Comparison of ENCODE assay signal across 7 cellular contexts in the genomic region with DNA sequence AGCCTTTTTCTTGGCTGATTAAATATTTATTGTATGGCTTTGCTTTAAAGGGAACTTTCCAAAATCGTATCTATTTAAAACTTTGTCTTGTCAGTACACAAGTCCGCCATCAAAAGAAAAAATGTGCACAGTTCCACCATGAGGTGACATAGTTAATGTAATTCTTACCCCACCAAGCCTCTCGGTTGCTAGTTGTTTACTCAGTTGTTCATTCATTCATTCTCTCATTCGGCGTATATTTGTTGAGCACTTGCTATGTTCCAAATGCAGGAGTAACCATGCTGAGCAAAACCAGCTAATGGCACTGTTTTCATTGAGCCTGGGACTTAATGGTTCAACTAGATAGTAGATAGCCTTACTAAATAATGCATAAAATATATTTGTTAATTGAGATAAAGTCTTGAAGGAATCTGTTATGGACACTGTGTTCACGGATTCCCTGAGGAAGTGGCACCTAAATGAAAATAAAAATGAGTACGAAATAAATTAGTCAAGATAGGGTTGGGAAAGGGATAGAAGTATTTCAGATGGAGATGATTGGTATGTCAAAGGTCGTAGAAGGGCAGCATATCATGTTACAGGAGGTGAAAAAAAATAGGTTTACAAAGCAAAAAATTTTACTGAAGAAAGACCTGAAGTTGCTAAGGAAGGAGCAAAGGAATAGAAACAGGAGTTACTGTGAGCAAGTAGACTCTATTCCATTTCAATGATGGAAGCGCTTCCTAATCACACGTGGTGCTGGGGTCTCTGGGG. TPM values are rescaled to one million over a fixed set of nuclear protein-coding genes. Genes with fewer than 3 reads are reported as not detected.
A peak's percentile ranks its signal among the peaks of the same experiment; 100 is the strongest.
DNase-seq lines count a peak whose midpoint lies in the region; ATAC-seq and TF ChIP-seq lines count a peak whose summit lies in the region.

No MANE protein-coding gene starts in this region.

- peaks cover 7% of the 10 kb centered on the region for H3K36me3 Mint-ChIP-seq in activated CD8-positive, alpha-beta T cell treated with anti-CD3 and anti-CD28 coated beads for 36 hours (ENCODE audit: low read depth)

- H3K4me3 Mint-ChIP-seq in activated CD8-positive, alpha-beta T cell treated with anti-CD3 and anti-CD28 coated beads for 36 hours = peak overlapping the region; percentile 93
- H3K4me3 Mint-ChIP-seq in stimulated activated naive CD8-positive, alpha-beta T cell treated with anti-CD3 and anti-CD28 coated beads, Interleukin-15, amount 100 ng/mL, for 72 hours = peak overlapping the region; percentile 82 to 93

- POLR2A ChIA-PET in activated CD8-positive, alpha-beta T cell treated with anti-CD3 and anti-CD28 coated beads for 36 hours (lab: Charles Lee) = interaction anchor here (1.6 to 3.0 kb wide), 2 partner anchors 18 to 22 kb away, joined by 4 to 29 read pairs; partner anchors contain the start of gene EXOSC3

- H3K9me3 ChIP-seq in iPS-18a (ENCODE audit: control insufficient read depth, low read depth, low read length) = no peaks in the 10 kb centered on the region

- TF ChIP-seq CTCF in HL-60 (IDR thresholded peaks at IDR 0.05; ENCODE audit: insufficient read depth, low read length) = no peak
- no peak for TF ChIP-seq CTCF in activated CD8-positive, alpha-beta T cell treated with anti-CD3 and anti-CD28 coated beads for 36 hours (IDR thresholded peaks at IDR 0.05)

- no peaks in the 10 kb centered on the region for H3K27me3 ChIP-seq in HL-60 (ENCODE audit: insufficient read depth, poor library complexity, severe bottlenecking)
- no peaks in the 10 kb centered on the region for H3K27me3 ChIP-seq in iPS-18a (ENCODE audit: control insufficient read depth, insufficient read depth, low read length)

- CTCF ChIA-PET in activated CD8-positive, alpha-beta T cell treated with anti-CD3 and anti-CD28 coated beads for 36 hours (lab: Charles Lee) = no interaction called here

- H3K27ac ChIP-seq in HL-60 (replicated peaks) (peak overlapping the region; percentile 82), iPS-18a (ENCODE audit: low read length) (no peak overlapping the region)

- DNase-seq in HL-60 (ENCODE audit: low read depth in 1 of 2, low spot score in 1 of 2) = no peak
- no peak for DNase-seq in activated CD8-positive, alpha-beta T cell treated with anti-CD3 and anti-CD28 coated beads for 36 hours
- DNase-seq in stimulated activated naive CD8-positive, alpha-beta T cell treated with anti-CD3 and anti-CD28 coated beads, Interleukin-15, amount 100 ng/mL, for 72 hours = no peak
- no peak for DNase-seq in COLO668 (lab: John Stamatoyannopoulos, UW; ENCODE audit: unreplicated experiment)
- DNase-seq in activated CD4-positive, CD25-positive, alpha-beta regulatory T cell (lab: John Stamatoyannopoulos, UW) = no peak

- no peaks in the 10 kb centered on the region for H3K9me3 Mint-ChIP-seq in activated CD8-positive, alpha-beta T cell treated with anti-CD3 and anti-CD28 coated beads for 36 hours
- no peaks in the 10 kb centered on the region for H3K9me3 Mint-ChIP-seq in stimulated activated naive CD8-positive, alpha-beta T cell treated with anti-CD3 and anti-CD28 coated beads, Interleukin-15, amount 100 ng/mL, for 72 hours

- peaks cover 43% of the 10 kb centered on the region for H3K4me1 Mint-ChIP-seq in activated CD8-positive, alpha-beta T cell treated with anti-CD3 and anti-CD28 coated beads for 36 hours (ENCODE audit: low read depth)
- peaks cover 48% of the 10 kb centered on the region for H3K4me1 Mint-ChIP-seq in stimulated activated naive CD8-positive, alpha-beta T cell treated with anti-CD3 and anti-CD28 coated beads, Interleukin-15, amount 100 ng/mL, for 72 hours

- H3K27ac Mint-ChIP-seq in activated CD8-positive, alpha-beta T cell treated with anti-CD3 and anti-CD28 coated beads for 36 hours = peak overlapping the region; percentile 71
- H3K27ac Mint-ChIP-seq in stimulated activated naive CD8-positive, alpha-beta T cell treated with anti-CD3 and anti-CD28 coated beads, Interleukin-15, amount 100 ng/mL, for 72 hours = no peak overlapping the region

- intact Hi-C loops in activated CD8-positive, alpha-beta T cell treated with anti-CD3 and anti-CD28 coated beads for 36 hours (cut with micrococcal nuclease) = no loop called here

- H3K4me3 ChIP-seq in HL-60 (replicated peaks; ENCODE audit: insufficient read depth, low read length) = peak overlapping the region; percentile 87
- H3K4me3 ChIP-seq in iPS-18a (ENCODE audit: low read length) = peak overlapping the region; percentile 90

- ATAC-seq in activated CD8-positive, alpha-beta T cell treated with anti-CD3 and anti-CD28 coated beads for 36 hours = no peak
- ATAC-seq in stimulated activated naive CD8-positive, alpha-beta T cell treated with anti-CD3 and anti-CD28 coated beads, Interleukin-15, amount 100 ng/mL, for 72 hours = no peak
- ATAC-seq in GM18868 (IDR thresholded peaks at IDR 0.05; ENCODE audit: unreplicated experiment) = no peak

- H3K36me3 ChIP-seq in iPS-18a (ENCODE audit: control insufficient read depth, low read depth, low read length) = no peaks in the 10 kb centered on the region

- peaks cover 16% of the 10 kb centered on the region for H3K4me1 ChIP-seq in iPS-18a (ENCODE audit: control insufficient read depth, low read depth, low read length)

- H3K9ac ChIP-seq in iPS-18a (ENCODE audit: low read length) = peak overlapping the region; percentile 72

- no peaks in the 10 kb centered on the region for H3K27me3 Mint-ChIP-seq in activated CD8-positive, alpha-beta T cell treated with anti-CD3 and anti-CD28 coated beads for 36 hours
- H3K27me3 Mint-ChIP-seq in stimulated activated naive CD8-positive, alpha-beta T cell treated with anti-CD3 and anti-CD28 coated beads, Interleukin-15, amount 100 ng/mL, for 72 hours = no peaks in the 10 kb centered on the region

RNA-seq across cellular contexts. Expression of gene DCAF10, which starts 1.5 kb away (rescaled TPM):
- 10 to 100 TPM; 14.7 to 15.2 TPM for total RNA-seq in activated CD8-positive, alpha-beta T cell treated with anti-CD3 and anti-CD28 coated beads for 36 hours

RNA-seq across cellular contexts. Expression of gene EXOSC3, which starts 17.3 kb away (rescaled TPM):
- total RNA-seq in activated CD8-positive, alpha-beta T cell treated with anti-CD3 and anti-CD28 coated beads for 36 hours = 100 to 1,000 TPM; 111 to 126 TPM

RNA-seq across cellular contexts. Expression of gene TRMT10B, which starts 48.5 kb away (rescaled TPM):
- total RNA-seq in activated CD8-positive, alpha-beta T cell treated with anti-CD3 and anti-CD28 coated beads for 36 hours = 10 to 100 TPM; 10.6 to 12.0 TPM
